ENCODE assay signal across 15 cellular contexts in genomic region chr12:101803978-101804377, GRCh38.
"Had no signal": no experiment of that assay in that cellular context is flagged by ENCODE, and none has a peak within 500 bp of the region (broad histone marks: within the 10 kb centered on the region; RNA-seq: fewer than 3 reads in every experiment).

No MANE protein-coding gene starts in this region.

- H3K9me3 ChIP-seq: gastroesophageal sphincter, tibial nerve, uterus had no signal

- H3K27me3 ChIP-seq: gastroesophageal sphincter, tibial nerve, uterus had no signal

- DNase-seq: activated CD4-positive, CD25-positive, alpha-beta regulatory T cell treated with anti-CD3 and anti-CD28 coated beads, Interleukin-2, amount 50 U/mL, for 72 hours; activated gamma-delta T cell; activated naive CD8-positive, alpha-beta T cell treated with anti-CD3 and anti-CD28 coated beads, Interleukin-2, amount 10 ng/mL, durations not matched to agents 7 days and 5 days; activated T-cell treated with anti-CD3 and anti-CD28 coated beads, Interleukin-2, amount 50 U/mL, for 48 hours; anterior cingulate cortex; endodermal cell; stimulated activated CD4-positive, alpha-beta T cell treated with anti-CD3 and anti-CD28 coated beads, Interleukin-12 subunit alpha, Interleukin-12 subunit beta, amount 100 ng/mL, for 4 hours; stimulated activated CD4-positive, alpha-beta T cell treated with anti-CD3 and anti-CD28 coated beads, Interleukin-2, amount 100 ng/mL, for 24 hours; stimulated activated naive B cell treated with anti-CD40 and anti-IgM and Interleukin-4, amounts not matched to agents 10 μg/mL and 1 μg/mL and 100 μg/mL, for 72 hours; substantia nigra; T1000; uterus had no signal

- H3K27ac Mint-ChIP-seq: activated naive CD8-positive, alpha-beta T cell treated with anti-CD3 and anti-CD28 coated beads, Interleukin-2, amount 10 ng/mL, durations not matched to agents 7 days and 5 days; endodermal cell; stimulated activated naive B cell treated with anti-CD40 and anti-IgM and Interleukin-4, amounts not matched to agents 10 μg/mL and 1 μg/mL and 100 μg/mL, for 72 hours had no signal

- ATAC-seq: gastroesophageal sphincter; stimulated activated naive B cell treated with anti-CD40 and anti-IgM and Interleukin-4, amounts not matched to agents 10 μg/mL and 1 μg/mL and 100 μg/mL, for 72 hours had no signal

- H3K4me3 ChIP-seq: gastroesophageal sphincter, lung, tibial nerve, uterus had no signal

- H3K4me3 Mint-ChIP-seq: activated naive CD8-positive, alpha-beta T cell treated with anti-CD3 and anti-CD28 coated beads, Interleukin-2, amount 10 ng/mL, durations not matched to agents 7 days and 5 days; endodermal cell; stimulated activated naive B cell treated with anti-CD40 and anti-IgM and Interleukin-4, amounts not matched to agents 10 μg/mL and 1 μg/mL and 100 μg/mL, for 72 hours had no signal

- H3K4me1 ChIP-seq: tibial nerve, uterus had no signal

- H3K36me3 ChIP-seq: gastroesophageal sphincter, tibial nerve, uterus had no signal

- H3K27me3 Mint-ChIP-seq: activated naive CD8-positive, alpha-beta T cell treated with anti-CD3 and anti-CD28 coated beads, Interleukin-2, amount 10 ng/mL, durations not matched to agents 7 days and 5 days; stimulated activated naive B cell treated with anti-CD40 and anti-IgM and Interleukin-4, amounts not matched to agents 10 μg/mL and 1 μg/mL and 100 μg/mL, for 72 hours had no signal

- H3K27ac ChIP-seq: gastroesophageal sphincter, tibial nerve, uterus had no signal

- H3K9me3 Mint-ChIP-seq: activated naive CD8-positive, alpha-beta T cell treated with anti-CD3 and anti-CD28 coated beads, Interleukin-2, amount 10 ng/mL, durations not matched to agents 7 days and 5 days; endodermal cell; stimulated activated naive B cell treated with anti-CD40 and anti-IgM and Interleukin-4, amounts not matched to agents 10 μg/mL and 1 μg/mL and 100 μg/mL, for 72 hours had no signal
